In the genomic region with DNA sequence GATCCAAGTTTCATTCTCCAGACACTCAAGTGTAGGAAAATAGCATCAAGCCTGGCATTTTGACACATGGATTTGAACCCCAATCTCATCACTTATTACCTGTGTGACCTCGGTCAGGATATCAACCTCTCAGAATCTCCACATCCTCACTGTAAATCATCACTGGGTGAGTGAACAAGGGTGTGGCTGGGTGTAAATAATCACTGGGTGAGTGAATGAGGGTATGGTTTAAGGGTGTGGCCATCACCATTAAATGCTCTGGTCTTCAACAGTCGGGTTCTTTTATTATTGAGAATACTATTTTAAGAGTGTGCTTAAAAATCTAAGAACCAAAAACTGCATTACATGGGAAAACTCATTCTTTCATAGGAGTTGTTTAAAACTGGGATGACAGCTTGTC, we compare ENCODE assay signal across 23 cellular contexts.
"Had no signal": no experiment of that assay in that cellular context is flagged by ENCODE, and none has a peak within 500 bp of the region (broad histone marks: within the 10 kb centered on the region; RNA-seq: fewer than 3 reads in every experiment).

No MANE protein-coding gene starts in this region.

- ATAC-seq: effector memory CD8-positive, alpha-beta T cell; gastrocnemius medialis; naive thymus-derived CD4-positive, alpha-beta T cell; stimulated activated naive CD8-positive, alpha-beta T cell treated with anti-CD3 and anti-CD28 coated beads, Interleukin-15, amount 100 ng/mL, for 72 hours; upper lobe of right lung had no signal

- H3K36me3 ChIP-seq: colonic mucosa, gastrocnemius medialis, neural progenitor cell, right lobe of liver, suprapubic skin, transverse colon, uterus had no signal

- H3K27ac ChIP-seq: colonic mucosa, gastrocnemius medialis, neural progenitor cell, parathyroid adenoma, suprapubic skin, transverse colon, upper lobe of right lung, uterus had no signal

- DNase-seq: colonic mucosa; effector memory CD8-positive, alpha-beta T cell; foreskin fibroblast; gastrocnemius medialis; head of caudate nucleus; naive thymus-derived CD4-positive, alpha-beta T cell; right lobe of liver; stimulated activated CD4-positive, alpha-beta T cell treated with anti-CD3 and anti-CD28 coated beads, Interleukin-12 subunit alpha, Interleukin-12 subunit beta, amount 100 ng/mL, for 4 hours; stimulated activated CD4-positive, alpha-beta T cell treated with anti-CD3 and anti-CD28 coated beads, Interleukin-1b, Interleukin-23, amount 100 ng/mL, for 48 hours; stimulated activated CD4-positive, alpha-beta T cell treated with anti-CD3 and anti-CD28 coated beads, Interleukin-4, amount 100 ng/mL, for 1 hour; stimulated activated CD8-positive, alpha-beta memory T cell treated with anti-CD3 and anti-CD28 coated beads, Interleukin-4, amount 100 ng/mL, for 48 hours; stimulated activated naive CD4-positive, alpha-beta T cell; stimulated activated naive CD8-positive, alpha-beta T cell treated with anti-CD3 and anti-CD28 coated beads, Interleukin-15, amount 100 ng/mL, for 72 hours; transverse colon; upper lobe of right lung; uterus had no signal

- FAIRE-seq: endometrium, keratinocyte had no signal

- H3K4me1 ChIP-seq: colonic mucosa, neural progenitor cell, parathyroid adenoma, uterus had no signal

- H3K9me3 ChIP-seq: colonic mucosa, gastrocnemius medialis, right lobe of liver, suprapubic skin, transverse colon, upper lobe of right lung, uterus had no signal

- H3K4me3 ChIP-seq: colonic mucosa, gastrocnemius medialis, lung, neural progenitor cell, right lobe of liver, smooth muscle cell, suprapubic skin, transverse colon, upper lobe of right lung, uterus had no signal
